ENCODE assay signal across 9 cellular contexts in the genomic region with DNA sequence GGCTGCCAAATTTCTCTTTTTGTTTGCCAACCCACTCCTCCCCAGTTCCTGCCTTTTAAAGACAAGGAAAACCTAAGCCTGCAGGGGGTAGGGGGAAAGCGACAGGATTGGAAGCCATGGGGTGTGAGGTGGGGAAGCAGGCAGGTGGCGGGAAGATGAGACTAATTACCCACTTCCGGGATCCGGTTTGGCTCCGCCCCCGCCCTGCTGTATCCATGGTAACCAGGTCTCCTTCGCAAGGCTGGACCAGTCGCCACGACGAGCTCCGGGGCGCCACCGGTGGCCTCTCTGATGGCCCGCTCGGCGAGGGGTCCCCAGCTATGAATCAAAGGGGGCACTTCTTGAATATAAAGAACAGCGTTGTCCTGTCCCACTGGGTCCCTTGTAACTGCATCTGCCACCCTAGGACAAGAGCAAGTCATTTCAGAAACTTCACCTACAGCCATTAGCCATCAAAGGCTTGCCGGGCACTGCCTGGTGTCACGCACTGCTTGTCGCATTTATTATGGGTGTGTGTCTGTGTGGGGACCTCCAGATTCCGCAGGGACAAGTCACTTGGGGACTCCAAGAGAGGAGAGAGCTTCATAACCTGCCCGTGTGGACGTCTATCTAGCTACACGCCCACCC. TPM values are rescaled to one million over a fixed set of nuclear protein-coding genes. Genes with fewer than 3 reads are reported as not detected.
A peak's percentile ranks its signal among the peaks of the same experiment; 100 is the strongest.
DNase-seq lines count a peak whose midpoint lies in the region; ATAC-seq and TF ChIP-seq lines count a peak whose summit lies in the region.
"Had no signal": no experiment of that assay in that cellular context is flagged by ENCODE, and none has a peak within 500 bp of the region (broad histone marks: within the 10 kb centered on the region; RNA-seq: fewer than 3 reads in every experiment).

No MANE protein-coding gene starts in this region.

- no peak overlapping the region for H2BK5ac ChIP-seq in mesendoderm (ENCODE audit: low read length)

- H4K8ac ChIP-seq in mesendoderm (ENCODE audit: low read depth, low read length) = no peak overlapping the region

- H3K36me3 ChIP-seq in mesendoderm (ENCODE audit: control insufficient read depth, insufficient read depth, low read length) = no peaks in the 10 kb centered on the region
- no peaks in the 10 kb centered on the region for H3K36me3 ChIP-seq in upper lobe of right lung

- H3K4me1 ChIP-seq in mesendoderm (ENCODE audit: control insufficient read depth, low read depth, low read length) (no peaks in the 10 kb centered on the region), upper lobe of right lung (no peaks in the 10 kb centered on the region), right cardiac atrium (ENCODE audit: control insufficient read depth, insufficient read depth, low read length) (no peaks in the 10 kb centered on the region)

- H3K27ac ChIP-seq in mesendoderm (ENCODE audit: low read depth, low read length) = no peak overlapping the region
- no peak overlapping the region for H3K27ac ChIP-seq in upper lobe of right lung
- H3K27ac ChIP-seq in right cardiac atrium (ENCODE audit: low read length) = no peak overlapping the region

- peaks cover 9% of the 10 kb centered on the region for H3K4me1 Mint-ChIP-seq in activated T-cell treated with anti-CD3 and anti-CD28 coated beads, Interleukin-2, amount 50 U/mL, for 24 hours (ENCODE audit: low read depth)
- H3K4me1 Mint-ChIP-seq: nephron had no signal

- ATAC-seq in upper lobe of right lung = peak; percentile 23
- no peak for ATAC-seq in right cardiac atrium
- no peak for ATAC-seq in HG03139 (IDR thresholded peaks at IDR 0.05; ENCODE audit: unreplicated experiment)

- WGBS in mesendoderm (ENCODE audit: extremely low coverage, insufficient coverage, low lambda C conversion rate) = no CpG with 5 or more reads among the region's 24 CpGs
- WGBS in right cardiac atrium = 21% methylated on average over 24 of the region's 24 CpGs

- H3K9me3 Mint-ChIP-seq in activated T-cell treated with anti-CD3 and anti-CD28 coated beads, Interleukin-2, amount 50 U/mL, for 24 hours = no peaks in the 10 kb centered on the region
- H3K9me3 Mint-ChIP-seq: nephron had no signal

- no peak overlapping the region for H3K56ac ChIP-seq in mesendoderm (ENCODE audit: low read length)

- H4K5ac ChIP-seq in mesendoderm (ENCODE audit: low read length) = no peak overlapping the region

- H3K27ac Mint-ChIP-seq in activated T-cell treated with anti-CD3 and anti-CD28 coated beads, Interleukin-2, amount 50 U/mL, for 24 hours = no peak overlapping the region
- H3K27ac Mint-ChIP-seq: nephron had no signal

- no peak overlapping the region for H3K4me3 ChIP-seq in mesendoderm (ENCODE audit: low read length)
- H3K4me3 ChIP-seq in upper lobe of right lung = no peak overlapping the region
- H3K4me3 ChIP-seq in right cardiac atrium (ENCODE audit: low read length) = no peak overlapping the region

- no peak overlapping the region for H2BK120ac ChIP-seq in mesendoderm (ENCODE audit: low read depth, low read length)

- in situ Hi-C loops in G401 (cut with HindIII; ENCODE audit: low sequenced_read_pairs) = no loop called here

- H3K9me3 ChIP-seq in upper lobe of right lung (no peaks in the 10 kb centered on the region), right cardiac atrium (ENCODE audit: control insufficient read depth, low read length) (no peaks in the 10 kb centered on the region)

- no peak overlapping the region for H2BK15ac ChIP-seq in mesendoderm (replicated peaks; ENCODE audit: low read depth)

- no peaks in the 10 kb centered on the region for H3K27me3 ChIP-seq in mesendoderm (ENCODE audit: insufficient read depth, low read length, poor library complexity)
- H3K27me3 ChIP-seq in upper lobe of right lung = peaks cover 8% of the 10 kb centered on the region
- H3K27me3 ChIP-seq in right cardiac atrium (ENCODE audit: control insufficient read depth, insufficient read depth) = no peaks in the 10 kb centered on the region

- H3K27me3 Mint-ChIP-seq in activated T-cell treated with anti-CD3 and anti-CD28 coated beads, Interleukin-2, amount 50 U/mL, for 24 hours = no peaks in the 10 kb centered on the region

- H3K4me2 ChIP-seq in mesendoderm (ENCODE audit: low read length) = no peak overlapping the region

- no peak overlapping the region for H3K9ac ChIP-seq in mesendoderm (ENCODE audit: low read length)

- peak; percentile 22 for DNase-seq in G401 (ENCODE audit: low spot score)
- DNase-seq in NCI-H2171 treated with DMSO at 0.1 percent for 48 hours (lab: John Stamatoyannopoulos, UW) = peak; percentile 82
- peak; percentile 75 for DNase-seq in activated T-cell treated with anti-CD3 and anti-CD28 coated beads, Interleukin-2, amount 50 U/mL, for 24 hours
- DNase-seq in mesendoderm = peak; percentile 89
- DNase-seq in upper lobe of right lung = no peak
- no peak for DNase-seq in right cardiac atrium
- DNase-seq in T1000 (lab: John Stamatoyannopoulos, UW) = no peak

- no peak overlapping the region for H2AK5ac ChIP-seq in mesendoderm (ENCODE audit: low read length)

- H3K36me3 Mint-ChIP-seq in activated T-cell treated with anti-CD3 and anti-CD28 coated beads, Interleukin-2, amount 50 U/mL, for 24 hours (ENCODE audit: low read depth) = no peaks in the 10 kb centered on the region

- no peak overlapping the region for H3K4ac ChIP-seq in mesendoderm (ENCODE audit: low read depth, low read length)

- H3K79me1 ChIP-seq in mesendoderm (ENCODE audit: low read length) = no peaks in the 10 kb centered on the region

- intact Hi-C loops in upper lobe of right lung (cut with DNase I) = no loop called here
- intact Hi-C loops in right cardiac atrium (cut with DNase I) = no loop called here

- no peaks in the 10 kb centered on the region for H3K79me2 ChIP-seq in mesendoderm (ENCODE audit: control insufficient read depth, insufficient read depth, low read length)

- no peak overlapping the region for H3K4me3 Mint-ChIP-seq in activated T-cell treated with anti-CD3 and anti-CD28 coated beads, Interleukin-2, amount 50 U/mL, for 24 hours
- H3K4me3 Mint-ChIP-seq: nephron had no signal

- TF ChIP-seq CTCF in upper lobe of right lung (IDR thresholded peaks at IDR 0.05) = no peak

- H3K23ac ChIP-seq in mesendoderm (ENCODE audit: low read length) = no peak overlapping the region

- H3K18ac ChIP-seq in mesendoderm (ENCODE audit: low read length) = no peak overlapping the region

RNA-seq across cellular contexts. Expression of gene LMTK2, which starts 55.4 kb away (rescaled TPM):
- total RNA-seq in G401 (2014; rRNA removed; shearing (Covaris generic)) = 5.8 and 9.4 TPM in 2 replicates
- 10.1 TPM for polyA plus RNA-seq in mesendoderm (2013, experiment 1 of 2)
- polyA plus RNA-seq in mesendoderm (2013, experiment 2 of 2) = 9.7 TPM
- 40.8 TPM for total RNA-seq in upper lobe of right lung
- 10 to 100 TPM; 36.4 to 38.5 (median 37.1) TPM for total RNA-seq in right cardiac atrium
- 13.1 TPM for polyA plus RNA-seq in right cardiac atrium

Comparison
In these comparisons a context has a peak if more than half of its experiments do, and no peak if none do; other contexts are left out.
1. DNase-seq: peak in G401 (single experiment), NCI-H2171 treated with DMSO at 0.1 percent for 48 hours (single experiment), activated T-cell treated with anti-CD3 and anti-CD28 coated beads, Interleukin-2, amount 50 U/mL, for 24 hours (single experiment) and mesendoderm (single experiment); none in upper lobe of right lung (single experiment), right cardiac atrium (0 of 3) and T1000 (single experiment).